19 cellular contexts compared by ENCODE assay signal in the genomic region with DNA sequence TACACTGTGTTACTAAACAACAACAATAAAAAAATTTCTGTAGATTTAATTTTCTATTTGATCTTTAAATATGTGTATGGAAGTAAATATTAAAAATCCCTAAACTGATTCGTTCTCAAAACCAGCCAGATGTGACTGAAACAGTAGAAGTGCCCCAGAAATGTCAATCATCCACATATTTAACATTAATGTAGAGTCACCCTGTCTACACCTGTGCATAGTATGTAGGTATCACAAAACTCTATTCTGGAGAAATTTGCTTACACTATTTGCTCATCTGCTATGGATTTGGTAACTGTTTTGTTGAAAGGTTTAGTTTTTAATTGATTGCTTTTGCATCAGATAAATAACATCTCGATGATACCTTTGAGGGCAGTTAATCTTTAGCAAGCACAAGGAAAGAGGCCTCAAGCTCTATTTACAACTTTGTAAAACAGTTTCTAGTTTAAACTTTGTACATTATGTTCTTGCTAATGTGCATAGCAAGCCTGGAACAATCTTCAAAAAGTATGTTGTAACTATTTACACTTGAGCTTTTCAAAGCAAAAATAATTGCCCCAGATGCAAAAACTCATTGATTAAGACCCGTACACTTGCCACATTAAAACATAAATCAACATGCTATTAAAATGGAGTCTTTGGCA.
DNase-seq lines count a peak whose midpoint lies in the region; ATAC-seq and TF ChIP-seq lines count a peak whose summit lies in the region.
"Had no signal": no experiment of that assay in that cellular context is flagged by ENCODE, and none has a peak within 500 bp of the region (broad histone marks: within the 10 kb centered on the region; RNA-seq: fewer than 3 reads in every experiment).

No MANE protein-coding gene starts in this region.

- H4K20me1 ChIP-seq in hepatocyte (ENCODE audit: insufficient read depth, poor library complexity, severe bottlenecking): no peaks in the 10 kb centered on the region

- DNase-seq in hepatocyte (ENCODE audit: low spot score) (no peak), upper lobe of right lung (no peak), ovary (no peak), mesenteric fat pad (ENCODE audit: low spot score) (no peak)
- DNase-seq: ACHN; BE2C; C1 segment of cervical spinal cord; CD4-positive, CD25-positive, alpha-beta regulatory T cell; CD8-positive, alpha-beta memory T cell; COR-L47; DMS 273 treated with DMSO at 0.1 percent for 48 hours; DMS53; DND-41; EL; GM23248; HCEC 1CT had no signal

- WGBS in hepatocyte (ENCODE audit: low lambda C conversion rate, missing lambda C conversion rate): 41% methylated on average over 3 of the region's 3 CpGs
- WGBS in liver: 32% methylated on average over 3 of the region's 3 CpGs
- WGBS in ovary, 3 donors: 46 to 54% (median 52%) methylated on average over 3 of the region's 3 CpGs

- peak in 1 of 2 donors; percentile 37 for TF ChIP-seq RAD21 in liver (IDR thresholded peaks at IDR 0.05)

- H3K27ac ChIP-seq in 22Rv1 (peak overlapping the region; percentile 22), hepatocyte (peak overlapping the region; percentile 35), liver (ENCODE audit: low read depth in 1 of 2, low read length in 2 of 2) (no peak overlapping the region), upper lobe of right lung (no peak overlapping the region), ovary (no peak overlapping the region)
- H3K27ac ChIP-seq: GM23248, HL-60 had no signal

- no peak for TF ChIP-seq EP300 in ovary (IDR thresholded peaks at IDR 0.05)

- no peaks in the 10 kb centered on the region for H3K9me2 ChIP-seq in hepatocyte (replicated peaks; ENCODE audit: insufficient read depth)

- H3K79me2 ChIP-seq in hepatocyte: no peaks in the 10 kb centered on the region

- TF ChIP-seq POLR2A in ovary (IDR thresholded peaks at IDR 0.05): no peak

- H3K9me3 ChIP-seq in hepatocyte (ENCODE audit: low read depth): no peaks in the 10 kb centered on the region
- H3K9me3 ChIP-seq in liver (ENCODE audit: control insufficient read depth in 4 of 4, low read length in 3 of 4): no peaks in the 10 kb centered on the region
- no peaks in the 10 kb centered on the region for H3K9me3 ChIP-seq in upper lobe of right lung
- H3K9me3 ChIP-seq in ovary: no peaks in the 10 kb centered on the region
- H3K9me3 ChIP-seq: BE2C had no signal

- H3K9ac ChIP-seq in liver (ENCODE audit: low read depth in 1 of 2, low read length in 2 of 2): no peak overlapping the region
- H3K9ac ChIP-seq: GM23248 had no signal

- no peaks in the 10 kb centered on the region for H3K27me3 ChIP-seq in hepatocyte
- H3K27me3 ChIP-seq in liver (ENCODE audit: control insufficient read depth in 4 of 4, insufficient read depth in 4 of 4, low read length in 3 of 4): no peaks in the 10 kb centered on the region
- H3K27me3 ChIP-seq in upper lobe of right lung: no peaks in the 10 kb centered on the region
- H3K27me3 ChIP-seq in ovary: no peaks in the 10 kb centered on the region
- H3K27me3 ChIP-seq: BE2C had no signal

- no peaks in the 10 kb centered on the region for H3K36me3 ChIP-seq in hepatocyte (replicated peaks; ENCODE audit: insufficient read depth, low read depth)
- H3K36me3 ChIP-seq in liver (ENCODE audit: control insufficient read depth in 4 of 4, insufficient read depth in 3 of 4, low read depth in 1 of 4, low read length in 3 of 4): no peaks in the 10 kb centered on the region
- H3K36me3 ChIP-seq in upper lobe of right lung: no peaks in the 10 kb centered on the region
- H3K36me3 ChIP-seq in ovary: no peaks in the 10 kb centered on the region
- H3K36me3 ChIP-seq: BE2C had no signal

- peak; percentile 36 for ATAC-seq in upper lobe of right lung

- TF ChIP-seq CTCF in 22Rv1 (IDR thresholded peaks at IDR 0.05): no peak
- no peak for TF ChIP-seq CTCF in hepatocyte (IDR thresholded peaks at IDR 0.05; ENCODE audit: poor library complexity)
- no peak for TF ChIP-seq CTCF in liver (IDR thresholded peaks at IDR 0.05; ENCODE audit: low read depth, low read length, missing input control)
- TF ChIP-seq CTCF in upper lobe of right lung (IDR thresholded peaks at IDR 0.05): no peak
- no peak for TF ChIP-seq CTCF in ovary (IDR thresholded peaks at IDR 0.05)

- H3K4me3 ChIP-seq in hepatocyte: no peak overlapping the region
- no peak overlapping the region for H3K4me3 ChIP-seq in liver (ENCODE audit: low read depth in 1 of 3, low read length in 3 of 3)
- H3K4me3 ChIP-seq in upper lobe of right lung: no peak overlapping the region
- no peak overlapping the region for H3K4me3 ChIP-seq in ovary
- H3K4me3 ChIP-seq: GM23248 had no signal

- intact Hi-C loops in upper lobe of right lung (cut with DNase I) (no loop called here), ovary (cut with DNase I) (no loop called here)

- peaks cover 33% of the 10 kb centered on the region for H3K4me1 ChIP-seq in hepatocyte (ENCODE audit: insufficient read depth)
- H3K4me1 ChIP-seq in liver (ENCODE audit: control insufficient read depth in 4 of 4, insufficient read depth in 4 of 4, low read length in 3 of 4): peaks cover 2 to 23% (median 15%) of the 10 kb centered on the region in 4 donors
- no peaks in the 10 kb centered on the region for H3K4me1 ChIP-seq in upper lobe of right lung
- no peaks in the 10 kb centered on the region for H3K4me1 ChIP-seq in ovary (ENCODE audit: insufficient read depth)
- H3K4me1 ChIP-seq: BE2C had no signal

- H3K4me2 ChIP-seq in hepatocyte: peak overlapping the region; percentile 45

- no peak overlapping the region for H2AFZ ChIP-seq in hepatocyte
- H2AFZ ChIP-seq: GM23248 had no signal

TF ChIP-seq in liver, 16 proteins besides CTCF, POLR2A, EP300 and RAD21:
- TF ChIP-seq HNF4G (IDR thresholded peaks at IDR 0.05): peak; percentile 42
- peak; percentile 66 for TF ChIP-seq FOXA2 (IDR thresholded peaks at IDR 0.05)
- peak; percentile 77 to 83 for TF ChIP-seq HNF4A (conservative IDR thresholded peaks at IDR 0.05)
- TF ChIP-seq TAF1 (conservative IDR thresholded peaks at IDR 0.05): no peak
- TF ChIP-seq JUND (IDR thresholded peaks at IDR 0.05): peak; percentile 79
- TF ChIP-seq, protein P1, sequence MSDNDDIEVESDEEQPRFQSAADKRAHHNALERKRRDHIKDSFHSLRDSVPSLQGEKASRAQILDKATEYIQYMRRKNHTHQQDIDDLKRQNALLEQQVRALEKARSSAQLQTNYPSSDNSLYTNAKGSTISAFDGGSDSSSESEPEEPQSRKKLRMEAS (IDR thresholded peaks at IDR 0.05): peak; percentile 39
- TF ChIP-seq SP1 (IDR thresholded peaks at IDR 0.05): peak; percentile 76
- TF ChIP-seq GABPA (IDR thresholded peaks at IDR 0.05 in 1 of 2, conservative IDR thresholded peaks at IDR 0.05 in 1 of 2): no peak
- TF ChIP-seq, protein P2, sequence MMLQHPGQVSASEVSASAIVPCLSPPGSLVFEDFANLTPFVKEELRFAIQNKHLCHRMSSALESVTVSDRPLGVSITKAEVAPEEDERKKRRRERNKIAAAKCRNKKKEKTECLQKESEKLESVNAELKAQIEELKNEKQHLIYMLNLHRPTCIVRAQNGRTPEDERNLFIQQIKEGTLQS (IDR thresholded peaks at IDR 0.05): peak; percentile 27
- peak; percentile 46 for TF ChIP-seq YY1 (IDR thresholded peaks at IDR 0.05)
- TF ChIP-seq, protein P3, sequence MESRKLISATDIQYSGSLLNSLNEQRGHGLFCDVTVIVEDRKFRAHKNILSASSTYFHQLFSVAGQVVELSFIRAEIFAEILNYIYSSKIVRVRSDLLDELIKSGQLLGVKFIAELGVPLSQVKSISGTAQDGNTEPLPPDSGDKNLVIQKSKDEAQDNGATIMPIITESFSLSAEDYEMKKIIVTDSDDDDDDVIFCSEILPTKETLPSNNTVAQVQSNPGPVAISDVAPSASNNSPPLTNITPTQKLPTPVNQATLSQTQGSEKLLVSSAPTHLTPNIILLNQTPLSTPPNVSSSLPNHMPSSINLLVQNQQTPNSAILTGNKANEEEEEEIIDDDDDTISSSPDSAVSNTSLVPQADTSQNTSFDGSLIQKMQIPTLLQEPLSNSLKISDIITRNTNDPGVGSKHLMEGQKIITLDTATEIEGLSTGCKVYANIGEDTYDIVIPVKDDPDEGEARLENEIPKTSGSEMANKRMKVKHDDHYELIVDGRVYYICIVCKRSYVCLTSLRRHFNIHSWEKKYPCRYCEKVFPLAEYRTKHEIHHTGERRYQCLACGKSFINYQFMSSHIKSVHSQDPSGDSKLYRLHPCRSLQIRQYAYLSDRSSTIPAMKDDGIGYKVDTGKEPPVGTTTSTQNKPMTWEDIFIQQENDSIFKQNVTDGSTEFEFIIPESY (IDR thresholded peaks at IDR 0.05): peak; percentile 27
- no peak for TF ChIP-seq NR2F2 (IDR thresholded peaks at IDR 0.05)
- TF ChIP-seq EGR1 (IDR thresholded peaks at IDR 0.05; ENCODE audit: low read depth in 2 of 2): no peak
- TF ChIP-seq RXRA (IDR thresholded peaks at IDR 0.05): peak; percentile 64 to 68
- TF ChIP-seq, protein P4, sequence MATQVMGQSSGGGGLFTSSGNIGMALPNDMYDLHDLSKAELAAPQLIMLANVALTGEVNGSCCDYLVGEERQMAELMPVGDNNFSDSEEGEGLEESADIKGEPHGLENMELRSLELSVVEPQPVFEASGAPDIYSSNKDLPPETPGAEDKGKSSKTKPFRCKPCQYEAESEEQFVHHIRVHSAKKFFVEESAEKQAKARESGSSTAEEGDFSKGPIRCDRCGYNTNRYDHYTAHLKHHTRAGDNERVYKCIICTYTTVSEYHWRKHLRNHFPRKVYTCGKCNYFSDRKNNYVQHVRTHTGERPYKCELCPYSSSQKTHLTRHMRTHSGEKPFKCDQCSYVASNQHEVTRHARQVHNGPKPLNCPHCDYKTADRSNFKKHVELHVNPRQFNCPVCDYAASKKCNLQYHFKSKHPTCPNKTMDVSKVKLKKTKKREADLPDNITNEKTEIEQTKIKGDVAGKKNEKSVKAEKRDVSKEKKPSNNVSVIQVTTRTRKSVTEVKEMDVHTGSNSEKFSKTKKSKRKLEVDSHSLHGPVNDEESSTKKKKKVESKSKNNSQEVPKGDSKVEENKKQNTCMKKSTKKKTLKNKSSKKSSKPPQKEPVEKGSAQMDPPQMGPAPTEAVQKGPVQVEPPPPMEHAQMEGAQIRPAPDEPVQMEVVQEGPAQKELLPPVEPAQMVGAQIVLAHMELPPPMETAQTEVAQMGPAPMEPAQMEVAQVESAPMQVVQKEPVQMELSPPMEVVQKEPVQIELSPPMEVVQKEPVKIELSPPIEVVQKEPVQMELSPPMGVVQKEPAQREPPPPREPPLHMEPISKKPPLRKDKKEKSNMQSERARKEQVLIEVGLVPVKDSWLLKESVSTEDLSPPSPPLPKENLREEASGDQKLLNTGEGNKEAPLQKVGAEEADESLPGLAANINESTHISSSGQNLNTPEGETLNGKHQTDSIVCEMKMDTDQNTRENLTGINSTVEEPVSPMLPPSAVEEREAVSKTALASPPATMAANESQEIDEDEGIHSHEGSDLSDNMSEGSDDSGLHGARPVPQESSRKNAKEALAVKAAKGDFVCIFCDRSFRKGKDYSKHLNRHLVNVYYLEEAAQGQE (IDR thresholded peaks at IDR 0.05): no peak
- TF ChIP-seq FOXA1 (IDR thresholded peaks at IDR 0.05): peak; percentile 27

Comparison
In these comparisons a context has a peak if more than half of its experiments do, and no peak if none do; other contexts are left out.
1. H3K27ac ChIP-seq: peak in 22Rv1 (single experiment) and hepatocyte (single experiment); none in liver (0 of 2), upper lobe of right lung (single experiment) and ovary (0 of 2).